ENCODE assay signal across 21 cellular contexts in the genomic region with DNA sequence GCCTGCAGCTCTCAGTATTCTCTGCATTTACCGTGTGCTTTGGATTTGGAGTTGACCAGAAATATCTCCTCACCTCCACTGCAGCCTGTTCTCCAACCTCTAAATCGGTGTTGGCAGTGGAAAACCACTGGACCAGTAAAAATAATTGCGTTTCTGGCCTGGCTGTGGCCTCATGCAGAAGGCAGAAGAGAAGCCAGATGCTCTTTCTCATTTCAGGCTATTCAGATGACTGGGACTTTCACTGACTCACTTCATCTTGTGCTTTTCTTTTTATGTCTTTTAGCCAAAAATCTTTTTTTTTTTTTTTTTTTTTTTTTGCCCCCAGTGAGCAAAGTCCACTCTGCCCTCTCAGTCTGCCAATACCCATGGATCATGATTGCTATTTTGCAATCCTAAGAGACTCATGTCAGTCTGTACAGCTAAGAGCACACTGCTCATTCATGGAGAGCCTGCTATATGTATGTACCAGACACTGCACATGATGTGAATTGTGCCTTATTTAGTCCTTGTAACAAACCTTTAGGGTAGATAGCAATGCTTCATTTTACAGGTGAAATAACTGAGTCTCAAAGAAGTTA.
DNase-seq lines count a peak whose midpoint lies in the region; ATAC-seq and TF ChIP-seq lines count a peak whose summit lies in the region.
"Had no signal": no experiment of that assay in that cellular context is flagged by ENCODE, and none has a peak within 500 bp of the region (broad histone marks: within the 10 kb centered on the region; RNA-seq: fewer than 3 reads in every experiment).

No MANE protein-coding gene starts in this region.

- no peaks in the 10 kb centered on the region for H3K36me3 ChIP-seq in GM06990 (ENCODE audit: control insufficient read depth, insufficient read depth, low read length)
- H3K36me3 ChIP-seq in naive thymus-derived CD4-positive, alpha-beta T cell (ENCODE audit: control insufficient read depth in 2 of 3, insufficient read depth in 3 of 3, low read length in 3 of 3): no peaks in the 10 kb centered on the region

- no peaks in the 10 kb centered on the region for H3K9me3 ChIP-seq in naive thymus-derived CD4-positive, alpha-beta T cell (ENCODE audit: control insufficient read depth in 2 of 3, low read length in 3 of 3)
- H3K9me3 ChIP-seq: Caco-2 had no signal

- peak; percentile 6 for DNase-seq in GM06990 (ENCODE audit: extremely low read depth, insufficient read length)
- DNase-seq in SK-N-DZ (ENCODE audit: low spot score): peak; percentile 23
- no peak for DNase-seq in stimulated activated naive B cell treated with anti-CD40 and anti-IgM and Interleukin-4, amounts not matched to agents 10 μg/mL and 1 μg/mL and 100 μg/mL, for 72 hours
- DNase-seq in naive thymus-derived CD4-positive, alpha-beta T cell: no peak
- no peak for DNase-seq in DMS53 treated with DMSO at 0.1 percent for 48 hours (lab: John Stamatoyannopoulos, UW; ENCODE audit: unreplicated experiment)
- no peak for DNase-seq in stimulated activated naive CD4-positive, alpha-beta T cell treated with Interleukin-2 at 50 U/mL for 16 hours (lab: John Stamatoyannopoulos, UW)
- DNase-seq: Caco-2; CD4-positive, alpha-beta memory T cell; DMS 273 treated with DMSO at 0.1 percent for 48 hours; Karpas-422; NCI-H1105 treated with DMSO at 0.1 percent for 48 hours; NCI-H2029 treated with DMSO at 0.1 percent for 48 hours; NCI-H345; NCI-H526; PC-3; RPMI8226; SHP77; SW 1271 had no signal

- H3K27ac ChIP-seq in naive thymus-derived CD4-positive, alpha-beta T cell (ENCODE audit: low read depth, low read length): no peak overlapping the region
- H3K27ac ChIP-seq: SK-N-MC had no signal

- H3K27me3 Mint-ChIP-seq in stimulated activated naive B cell treated with anti-CD40 and anti-IgM and Interleukin-4, amounts not matched to agents 10 μg/mL and 1 μg/mL and 100 μg/mL, for 72 hours: peaks cover 9 to 17% of the 10 kb centered on the region in 2 donors
- no peaks in the 10 kb centered on the region for H3K27me3 Mint-ChIP-seq in naive thymus-derived CD4-positive, alpha-beta T cell
- H3K27me3 Mint-ChIP-seq: CD4-positive, alpha-beta memory T cell had no signal

- no peak overlapping the region for H3K4me3 ChIP-seq in GM06990 (replicated peaks; ENCODE audit: low read depth, low read length)
- no peak overlapping the region for H3K4me3 ChIP-seq in naive thymus-derived CD4-positive, alpha-beta T cell (ENCODE audit: low read length)

- POLR2A ChIA-PET in naive thymus-derived CD4-positive, alpha-beta T cell (lab: Charles Lee): no interaction called here

- H3K4me1 Mint-ChIP-seq in stimulated activated naive B cell treated with anti-CD40 and anti-IgM and Interleukin-4, amounts not matched to agents 10 μg/mL and 1 μg/mL and 100 μg/mL, for 72 hours: peaks cover 0 to 9% of the 10 kb centered on the region in 2 donors
- H3K4me1 Mint-ChIP-seq in naive thymus-derived CD4-positive, alpha-beta T cell: no peaks in the 10 kb centered on the region
- H3K4me1 Mint-ChIP-seq: CD4-positive, alpha-beta memory T cell; IgD-negative memory B cell had no signal

- no peak overlapping the region for H3K4me3 Mint-ChIP-seq in stimulated activated naive B cell treated with anti-CD40 and anti-IgM and Interleukin-4, amounts not matched to agents 10 μg/mL and 1 μg/mL and 100 μg/mL, for 72 hours
- no peak overlapping the region for H3K4me3 Mint-ChIP-seq in naive thymus-derived CD4-positive, alpha-beta T cell
- H3K4me3 Mint-ChIP-seq: CD4-positive, alpha-beta memory T cell; IgD-negative memory B cell had no signal

- no peak overlapping the region for H3K27ac Mint-ChIP-seq in stimulated activated naive B cell treated with anti-CD40 and anti-IgM and Interleukin-4, amounts not matched to agents 10 μg/mL and 1 μg/mL and 100 μg/mL, for 72 hours
- no peak overlapping the region for H3K27ac Mint-ChIP-seq in naive thymus-derived CD4-positive, alpha-beta T cell
- H3K27ac Mint-ChIP-seq: CD4-positive, alpha-beta memory T cell; IgD-negative memory B cell had no signal

- intact Hi-C loops in naive thymus-derived CD4-positive, alpha-beta T cell (cut with micrococcal nuclease): no loop called here

- H3K36me3 Mint-ChIP-seq in stimulated activated naive B cell treated with anti-CD40 and anti-IgM and Interleukin-4, amounts not matched to agents 10 μg/mL and 1 μg/mL and 100 μg/mL, for 72 hours: no peaks in the 10 kb centered on the region
- no peaks in the 10 kb centered on the region for H3K36me3 Mint-ChIP-seq in naive thymus-derived CD4-positive, alpha-beta T cell
- H3K36me3 Mint-ChIP-seq: CD4-positive, alpha-beta memory T cell; IgD-negative memory B cell had no signal

- no peaks in the 10 kb centered on the region for H3K4me1 ChIP-seq in naive thymus-derived CD4-positive, alpha-beta T cell (ENCODE audit: control insufficient read depth in 2 of 2, insufficient read depth in 2 of 2, low read length in 2 of 2)

- CTCF ChIA-PET in naive thymus-derived CD4-positive, alpha-beta T cell (lab: Charles Lee): no interaction called here

- no peaks in the 10 kb centered on the region for H3K27me3 ChIP-seq in GM06990 (replicated peaks; ENCODE audit: control insufficient read depth, insufficient read depth, low read length)
- no peaks in the 10 kb centered on the region for H3K27me3 ChIP-seq in naive thymus-derived CD4-positive, alpha-beta T cell (ENCODE audit: control insufficient read depth in 2 of 2, insufficient read depth in 2 of 2, low read length in 2 of 2)

- no peaks in the 10 kb centered on the region for H3K9me3 Mint-ChIP-seq in stimulated activated naive B cell treated with anti-CD40 and anti-IgM and Interleukin-4, amounts not matched to agents 10 μg/mL and 1 μg/mL and 100 μg/mL, for 72 hours
- peaks cover 0 to 23% (median 5%) of the 10 kb centered on the region in 11 donors for H3K9me3 Mint-ChIP-seq in naive thymus-derived CD4-positive, alpha-beta T cell
- H3K9me3 Mint-ChIP-seq: IgD-negative memory B cell had no signal

- ATAC-seq in HG02870 (IDR thresholded peaks at IDR 0.05; ENCODE audit: unreplicated experiment): peak; percentile 92
- ATAC-seq in stimulated activated naive B cell treated with anti-CD40 and anti-IgM and Interleukin-4, amounts not matched to agents 10 μg/mL and 1 μg/mL and 100 μg/mL, for 72 hours (replicated peaks): peak; percentile 38 to 58
- ATAC-seq in naive thymus-derived CD4-positive, alpha-beta T cell: no peak
- ATAC-seq: PC-3 had no signal

- TF ChIP-seq CTCF in GM06990 (IDR thresholded peaks at IDR 0.05; ENCODE audit: insufficient read depth, low read length, poor library complexity, severe bottlenecking): no peak

Comparison
In these comparisons a context has a peak if more than half of its experiments do, and no peak if none do; other contexts are left out.
1. DNase-seq: peak in GM06990 (single experiment) and SK-N-DZ (single experiment); none in stimulated activated naive B cell treated with anti-CD40 and anti-IgM and Interleukin-4, amounts not matched to agents 10 μg/mL and 1 μg/mL and 100 μg/mL, for 72 hours (single experiment), naive thymus-derived CD4-positive, alpha-beta T cell (0 of 9), DMS53 treated with DMSO at 0.1 percent for 48 hours (single experiment) and stimulated activated naive CD4-positive, alpha-beta T cell treated with Interleukin-2 at 50 U/mL for 16 hours (single experiment).